Comparison of ENCODE assay signal across 14 cellular contexts in the genomic region with DNA sequence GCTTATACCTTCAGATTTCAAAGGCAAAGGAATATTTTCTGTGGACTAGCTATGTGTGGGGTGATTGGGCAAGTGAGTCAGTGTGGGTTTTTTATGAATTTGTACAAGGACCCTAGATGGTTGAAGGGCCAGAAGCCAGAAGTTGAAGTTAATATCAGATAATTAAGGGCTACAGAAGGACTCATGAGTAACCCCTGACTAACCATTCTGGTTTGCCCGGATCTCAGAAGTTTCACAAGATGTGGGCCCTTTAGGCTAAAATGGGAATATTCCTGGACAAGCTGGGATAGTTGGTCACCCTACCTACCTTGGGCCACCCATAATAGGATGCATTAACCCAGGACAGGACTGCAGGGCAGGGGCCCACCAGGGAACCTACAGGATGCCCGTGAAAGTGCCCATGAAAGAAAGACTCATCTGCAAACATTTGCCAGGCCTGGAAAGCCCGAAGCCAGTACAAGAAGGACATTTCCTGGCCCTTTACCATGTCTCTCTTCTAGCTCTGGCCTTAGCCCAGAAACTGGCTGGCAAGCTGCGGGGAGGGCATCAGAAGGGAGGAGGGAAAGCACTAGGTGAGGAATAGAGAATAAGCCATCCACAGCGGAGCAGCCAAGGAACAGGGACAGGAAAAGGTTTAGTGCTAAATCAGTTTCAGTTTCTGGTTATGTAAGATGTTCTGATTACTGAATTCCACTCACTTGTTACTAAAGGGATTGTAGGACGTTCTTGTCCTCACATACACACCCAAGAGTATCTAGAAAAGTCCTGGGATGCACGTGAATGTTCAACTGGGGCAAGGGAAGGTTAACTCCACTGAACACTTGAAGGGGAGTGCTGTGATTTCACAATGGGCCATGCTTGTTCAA. TPM values are rescaled to one million over a fixed set of nuclear protein-coding genes. Genes with fewer than 3 reads are reported as not detected.
A peak's percentile ranks its signal among the peaks of the same experiment; 100 is the strongest.
DNase-seq lines count a peak whose midpoint lies in the region; ATAC-seq and TF ChIP-seq lines count a peak whose summit lies in the region.
"Had no signal": no experiment of that assay in that cellular context is flagged by ENCODE, and none has a peak within 500 bp of the region (broad histone marks: within the 10 kb centered on the region; RNA-seq: fewer than 3 reads in every experiment).

No MANE protein-coding gene starts in this region.

- ATAC-seq in GM21717 (IDR thresholded peaks at IDR 0.05; ENCODE audit: unreplicated experiment) = no peak
- ATAC-seq: A549, GM23338 had no signal

- intact Hi-C loops in left ventricle myocardium inferior (cut with micrococcal nuclease) = no loop called here

- peak overlapping the region; percentile 54 for H3K27ac ChIP-seq in angular gyrus (ENCODE audit: low read depth, low read length)
- H3K27ac ChIP-seq in left ventricle myocardium inferior (replicated peaks) = peak overlapping the region; percentile 61
- H3K27ac ChIP-seq in suprapubic skin = no peak overlapping the region
- H3K27ac ChIP-seq: A549, neutrophil had no signal

- H3K4me1 ChIP-seq in left ventricle myocardium inferior (peaks cover 30% of the 10 kb centered on the region), suprapubic skin (peaks cover 25% of the 10 kb centered on the region)
- H3K4me1 ChIP-seq: A549 had no signal

- no peaks in the 10 kb centered on the region for H3K36me3 ChIP-seq in left ventricle myocardium inferior
- no peaks in the 10 kb centered on the region for H3K36me3 ChIP-seq in suprapubic skin
- H3K36me3 ChIP-seq: neutrophil had no signal

- H3K27me3 ChIP-seq in left ventricle myocardium inferior (ENCODE audit: low read depth) (no peaks in the 10 kb centered on the region), suprapubic skin (no peaks in the 10 kb centered on the region)
- H3K27me3 ChIP-seq: neutrophil had no signal

- peaks cover 7% of the 10 kb centered on the region for H3K9me3 ChIP-seq in left ventricle myocardium inferior (replicated peaks)
- no peaks in the 10 kb centered on the region for H3K9me3 ChIP-seq in suprapubic skin
- H3K9me3 ChIP-seq: A549, neutrophil had no signal

- H3K4me3 ChIP-seq in left ventricle myocardium inferior (no peak overlapping the region), suprapubic skin (no peak overlapping the region)
- H3K4me3 ChIP-seq: A549, GM23338 had no signal

- no peak for TF ChIP-seq EP300 in suprapubic skin (IDR thresholded peaks at IDR 0.05)

- TF ChIP-seq POLR2A in suprapubic skin (IDR thresholded peaks at IDR 0.05) = no peak

- TF ChIP-seq CTCF in left ventricle myocardium inferior (IDR thresholded peaks at IDR 0.05; ENCODE audit: borderline replicate concordance) (no peak), suprapubic skin (IDR thresholded peaks at IDR 0.05) (no peak)

- DNase-seq in activated CD4-positive, alpha-beta T cell treated with anti-CD3 and anti-CD28 coated beads, Interleukin-2, amount 50 U/mL, for 1 hour = peak; percentile 0
- no peak for DNase-seq in activated CD4-positive, alpha-beta T cell treated with anti-CD3 and anti-CD28 coated beads, Interleukin-2, amount 50 U/mL, for 4 hours
- DNase-seq in left ventricle myocardium inferior (peak; percentile 27), superior temporal gyrus (ENCODE audit: extremely low spot score) (peak; percentile 70), SKM-1 treated with dmso at 0.1 percent for 144 hours (lab: John Stamatoyannopoulos, UW; ENCODE audit: unreplicated experiment) (no peak), suprapubic skin (ENCODE audit: low spot score in 2 of 2) (no peak)
- DNase-seq: activated naive CD4-positive, alpha-beta T cell treated with anti-CD3 and anti-CD28 coated beads, Interleukin-2, amount 50 U/mL, for 16 hours; hippocampal formation had no signal

- whole genome bisulfite sequencing in suprapubic skin = 22% methylated on average over 7 of the region's 7 CpGs

RNA-seq across cellular contexts. Expression of a gene that starts 33.6 kb away (rescaled TPM):
- total RNA-seq in left ventricle myocardium inferior (not detected), suprapubic skin (not detected)
- total RNA-seq: GM23338, NCI-H460 had no signal

RNA-seq across cellular contexts. Expression of a gene that starts 44.4 kb away (rescaled TPM):
- total RNA-seq in left ventricle myocardium inferior (4.4 TPM), suprapubic skin (1 to 10 TPM; 1.6 to 5.3 (median 3.8) TPM)

Comparison
In these comparisons a context has a peak if more than half of its experiments do, and no peak if none do; other contexts are left out.
1. DNase-seq: peak in activated CD4-positive, alpha-beta T cell treated with anti-CD3 and anti-CD28 coated beads, Interleukin-2, amount 50 U/mL, for 1 hour (single experiment), left ventricle myocardium inferior (single experiment) and superior temporal gyrus (single experiment); none in activated CD4-positive, alpha-beta T cell treated with anti-CD3 and anti-CD28 coated beads, Interleukin-2, amount 50 U/mL, for 4 hours (0 of 2), SKM-1 treated with dmso at 0.1 percent for 144 hours (single experiment) and suprapubic skin (0 of 2).